In genomic region chr16:11583889-11584565, GRCh38 we compare ENCODE assay signal across 8 cellular contexts. TPM values are rescaled to one million over a fixed set of nuclear protein-coding genes. Genes with fewer than 3 reads are reported as not detected.
DNase-seq lines count a peak whose midpoint lies in the region; ATAC-seq and TF ChIP-seq lines count a peak whose summit lies in the region.

No MANE protein-coding gene starts in this region.

- H3K9ac ChIP-seq in smooth muscle cell (ENCODE audit: low read depth) = no peak overlapping the region

- ATAC-seq in foreskin keratinocyte (no peak), HG03565 (IDR thresholded peaks at IDR 0.05; ENCODE audit: unreplicated experiment) (no peak), GM19463 (IDR thresholded peaks at IDR 0.05; ENCODE audit: unreplicated experiment) (no peak)

- H3K9me2 ChIP-seq in PC-9 (ENCODE audit: insufficient read depth) = no peaks in the 10 kb centered on the region

- H3K27ac ChIP-seq in PC-9 (peak overlapping the region; percentile 54), foreskin keratinocyte (peak overlapping the region; percentile 13), smooth muscle cell (ENCODE audit: low read depth) (peak overlapping the region; percentile 29)

- peak overlapping the region; percentile 97 for H3K4me2 ChIP-seq in PC-9
- H3K4me2 ChIP-seq in smooth muscle cell = peak overlapping the region; percentile 97

- H3K27me3 ChIP-seq in PC-9 (ENCODE audit: insufficient read depth, low read depth) (no peaks in the 10 kb centered on the region), foreskin keratinocyte (no peaks in the 10 kb centered on the region), smooth muscle cell (ENCODE audit: low read depth) (no peaks in the 10 kb centered on the region)

- H3F3A ChIP-seq in PC-9 (ENCODE audit: insufficient read depth, low read depth) = peaks cover 34% of the 10 kb centered on the region; the same call in 1 of the 2 replicates
- H3F3A ChIP-seq in smooth muscle cell (ENCODE audit: low read depth) = peaks cover 25% of the 10 kb centered on the region

- H4K20me1 ChIP-seq in PC-9 (ENCODE audit: insufficient read depth) = peaks cover 37% of the 10 kb centered on the region
- peaks cover 57% of the 10 kb centered on the region for H4K20me1 ChIP-seq in smooth muscle cell (ENCODE audit: low read depth)

- TF ChIP-seq CTCF in PC-9 (conservative IDR thresholded peaks at IDR 0.05) (no peak), foreskin keratinocyte (conservative IDR thresholded peaks at IDR 0.05) (no peak), smooth muscle cell (IDR thresholded peaks at IDR 0.05; ENCODE audit: borderline replicate concordance, insufficient read depth, poor library complexity, severe bottlenecking) (no peak)

- H3K36me3 ChIP-seq in PC-9 (ENCODE audit: low read depth) (peaks cover 11% of the 10 kb centered on the region; the same call in 1 of the 2 replicates), smooth muscle cell (ENCODE audit: low read depth) (no peaks in the 10 kb centered on the region)

- peaks cover 77% of the 10 kb centered on the region for H3K79me2 ChIP-seq in PC-9 (ENCODE audit: low read depth)
- peaks cover 44% of the 10 kb centered on the region for H3K79me2 ChIP-seq in smooth muscle cell (ENCODE audit: low read depth)

- peaks cover 40% of the 10 kb centered on the region for H3K4me1 ChIP-seq in PC-9 (replicated peaks; ENCODE audit: insufficient read depth)
- peaks cover 9% of the 10 kb centered on the region for H3K4me1 ChIP-seq in foreskin keratinocyte
- peaks cover 35% of the 10 kb centered on the region for H3K4me1 ChIP-seq in smooth muscle cell (ENCODE audit: low read depth)

- H2AFZ ChIP-seq in PC-9 (no peak overlapping the region), smooth muscle cell (ENCODE audit: low read depth) (no peak overlapping the region)

- H3K4me3 ChIP-seq in PC-9 = peak overlapping the region; percentile 89; the same call in 1 of the 2 replicates
- peak overlapping the region; percentile 23 for H3K4me3 ChIP-seq in smooth muscle cell

- intact Hi-C loops in PC-9 (cut with micrococcal nuclease; ENCODE audit: unreplicated experiment) = loop anchor here (1.0 kb wide), 2 partner anchors 28 to 56 kb away; no protein-coding TSS in a partner anchor

- H3K9me3 ChIP-seq in PC-9 (ENCODE audit: insufficient read depth, low read depth) (no peaks in the 10 kb centered on the region), smooth muscle cell (replicated peaks; ENCODE audit: low read depth) (no peaks in the 10 kb centered on the region)

- CTCF ChIA-PET in PC-9 (lab: Charles Lee) = interaction anchor here (0.5 to 2.2 kb wide), 3 partner anchors 57 to 214 kb away, joined by 6 to 8 read pairs (median 8); no protein-coding TSS in a partner anchor

- POLR2A ChIA-PET in PC-9 (lab: Charles Lee; ENCODE audit: unreplicated experiment) = interaction anchor here (0.5 to 0.7 kb wide), 5 partner anchors 9 to 146 kb away, joined by 3 to 6 read pairs (median 4); no protein-coding TSS in a partner anchor

- peak; percentile 21 for DNase-seq in NCI-H2196 (lab: John Stamatoyannopoulos, UW; ENCODE audit: unreplicated experiment)
- no peak for DNase-seq in NCI-H2196 treated with DMSO at 0.1 percent for 48 hours (lab: John Stamatoyannopoulos, UW; ENCODE audit: unreplicated experiment)
- peak in 1 of 2 experiments; percentile 76 for DNase-seq in PC-9
- DNase-seq in foreskin keratinocyte = no peak
- no peak for DNase-seq in smooth muscle cell (lab: John Stamatoyannopoulos, UW; ENCODE audit: unreplicated experiment)
- no peak for DNase-seq in retina

- 40% methylated on average over 7 of the region's 7 CpGs for WGBS in smooth muscle cell (ENCODE audit: low lambda C conversion rate)

- BruUV-seq in PC-9 (replicated peaks; lab: Mats Ljungman, UMichigan) = no TSS peak

RNA-seq across cellular contexts. Expression of gene LITAF, which starts 2.7 kb away (rescaled TPM):
- total RNA-seq in PC-9 (2021) = 232 and 244 TPM in 2 replicates
- 91.8 and 109 TPM in 2 replicates for total RNA-seq in foreskin keratinocyte
- polyA plus RNA-seq in foreskin keratinocyte = 83.9 and 86.1 TPM in 2 replicates
- total RNA-seq in smooth muscle cell = 40.4 and 77.9 TPM in 2 replicates
- 72.6 and 98.0 TPM in 2 replicates for polyA plus RNA-seq in smooth muscle cell
